Comparison of ENCODE assay signal across 1 cellular context in genomic region chr7:127146746-127147536, GRCh38.
TF ChIP-seq lines count a peak whose summit lies in the region.

No MANE protein-coding gene starts in this region.

TF ChIP-seq in HepG2, 621 proteins besides CTCF, POLR2A, EP300 and RAD21 (continued from another document):
- TF ChIP-seq ARID5B (CRISPR knock-in tag; IDR thresholded peaks at IDR 0.05) (no peak), HNF4G (IDR thresholded peaks at IDR 0.05; ENCODE audit: borderline replicate concordance, low read depth, low read length) (peak; percentile 39; the same call in 1 of the 2 replicates), HNF4G (CRISPR knock-in tag; IDR thresholded peaks at IDR 0.05; ENCODE audit: borderline replicate concordance, low read depth) (no peak), THRA (CRISPR knock-in tag; IDR thresholded peaks at IDR 0.05; ENCODE audit: borderline replicate concordance) (peak; percentile 69; the same call in 1 of the 2 replicates), SMAD3 (CRISPR knock-in tag; IDR thresholded peaks at IDR 0.05) (no peak), ZBTB33 (CRISPR knock-in tag; IDR thresholded peaks at IDR 0.05) (no peak), ZNF678 (CRISPR knock-in tag; IDR thresholded peaks at IDR 0.05) (no peak), SETDB1 (CRISPR knock-in tag; IDR thresholded peaks at IDR 0.05; ENCODE audit: borderline replicate concordance) (no peak), REXO4 (CRISPR knock-in tag; IDR thresholded peaks at IDR 0.05; ENCODE audit: borderline replicate concordance) (no peak), ZNF776 (CRISPR knock-in tag; IDR thresholded peaks at IDR 0.05) (no peak), ZNF280B (CRISPR knock-in tag; IDR thresholded peaks at IDR 0.05; ENCODE audit: borderline replicate concordance) (no peak)
